ENCODE assay signal across 1 cellular context in genomic region chr2:170222298-170222697, GRCh38.
TF ChIP-seq lines count a peak whose summit lies in the region.

No MANE protein-coding gene starts in this region.

TF ChIP-seq in SK-N-SH treated with all-trans-retinoic acid at 6 μM for 48 hours, 23 proteins besides CTCF, POLR2A, EP300 and RAD21 (continued from another document):
- no peak for TF ChIP-seq ZNF565 (CRISPR knock-in tag; conservative IDR thresholded peaks at IDR 0.05; ENCODE audit: low read depth)
- no peak for TF ChIP-seq ZNF70 (CRISPR knock-in tag; IDR thresholded peaks at IDR 0.05)
- TF ChIP-seq GLIS3 (CRISPR knock-in tag; IDR thresholded peaks at IDR 0.05), result no peak
- no peak for TF ChIP-seq SNAI2 (CRISPR knock-in tag; IDR thresholded peaks at IDR 0.05)
- no peak for TF ChIP-seq BACH2 (CRISPR knock-in tag; IDR thresholded peaks at IDR 0.05; ENCODE audit: borderline replicate concordance)
- no peak for TF ChIP-seq ZNF8 (CRISPR knock-in tag; IDR thresholded peaks at IDR 0.05)
- TF ChIP-seq, protein P1, sequence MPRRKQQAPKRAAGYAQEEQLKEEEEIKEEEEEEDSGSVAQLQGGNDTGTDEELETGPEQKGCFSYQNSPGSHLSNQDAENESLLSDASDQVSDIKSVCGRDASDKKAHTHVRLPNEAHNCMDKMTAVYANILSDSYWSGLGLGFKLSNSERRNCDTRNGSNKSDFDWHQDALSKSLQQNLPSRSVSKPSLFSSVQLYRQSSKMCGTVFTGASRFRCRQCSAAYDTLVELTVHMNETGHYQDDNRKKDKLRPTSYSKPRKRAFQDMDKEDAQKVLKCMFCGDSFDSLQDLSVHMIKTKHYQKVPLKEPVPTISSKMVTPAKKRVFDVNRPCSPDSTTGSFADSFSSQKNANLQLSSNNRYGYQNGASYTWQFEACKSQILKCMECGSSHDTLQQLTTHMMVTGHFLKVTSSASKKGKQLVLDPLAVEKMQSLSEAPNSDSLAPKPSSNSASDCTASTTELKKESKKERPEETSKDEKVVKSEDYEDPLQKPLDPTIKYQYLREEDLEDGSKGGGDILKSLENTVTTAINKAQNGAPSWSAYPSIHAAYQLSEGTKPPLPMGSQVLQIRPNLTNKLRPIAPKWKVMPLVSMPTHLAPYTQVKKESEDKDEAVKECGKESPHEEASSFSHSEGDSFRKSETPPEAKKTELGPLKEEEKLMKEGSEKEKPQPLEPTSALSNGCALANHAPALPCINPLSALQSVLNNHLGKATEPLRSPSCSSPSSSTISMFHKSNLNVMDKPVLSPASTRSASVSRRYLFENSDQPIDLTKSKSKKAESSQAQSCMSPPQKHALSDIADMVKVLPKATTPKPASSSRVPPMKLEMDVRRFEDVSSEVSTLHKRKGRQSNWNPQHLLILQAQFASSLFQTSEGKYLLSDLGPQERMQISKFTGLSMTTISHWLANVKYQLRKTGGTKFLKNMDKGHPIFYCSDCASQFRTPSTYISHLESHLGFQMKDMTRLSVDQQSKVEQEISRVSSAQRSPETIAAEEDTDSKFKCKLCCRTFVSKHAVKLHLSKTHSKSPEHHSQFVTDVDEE (CRISPR knock-in tag; IDR thresholded peaks at IDR 0.05), result no peak
- no peak for TF ChIP-seq RARB (CRISPR knock-in tag; IDR thresholded peaks at IDR 0.05)
- TF ChIP-seq, protein P2, sequence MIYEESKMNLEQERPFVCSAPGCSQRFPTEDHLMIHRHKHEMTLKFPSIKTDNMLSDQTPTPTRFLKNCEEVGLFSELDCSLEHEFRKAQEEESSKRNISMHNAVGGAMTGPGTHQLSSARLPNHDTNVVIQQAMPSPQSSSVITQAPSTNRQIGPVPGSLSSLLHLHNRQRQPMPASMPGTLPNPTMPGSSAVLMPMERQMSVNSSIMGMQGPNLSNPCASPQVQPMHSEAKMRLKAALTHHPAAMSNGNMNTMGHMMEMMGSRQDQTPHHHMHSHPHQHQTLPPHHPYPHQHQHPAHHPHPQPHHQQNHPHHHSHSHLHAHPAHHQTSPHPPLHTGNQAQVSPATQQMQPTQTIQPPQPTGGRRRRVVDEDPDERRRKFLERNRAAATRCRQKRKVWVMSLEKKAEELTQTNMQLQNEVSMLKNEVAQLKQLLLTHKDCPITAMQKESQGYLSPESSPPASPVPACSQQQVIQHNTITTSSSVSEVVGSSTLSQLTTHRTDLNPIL (CRISPR knock-in tag; IDR thresholded peaks at IDR 0.05; ENCODE audit: low read depth), result no peak
- TF ChIP-seq ZC3H10 (CRISPR knock-in tag; IDR thresholded peaks at IDR 0.05), result no peak
- no peak for TF ChIP-seq CSDC2 (CRISPR knock-in tag; IDR thresholded peaks at IDR 0.05)
